Comparison of ENCODE assay signal across 13 cellular contexts in the genomic region with DNA sequence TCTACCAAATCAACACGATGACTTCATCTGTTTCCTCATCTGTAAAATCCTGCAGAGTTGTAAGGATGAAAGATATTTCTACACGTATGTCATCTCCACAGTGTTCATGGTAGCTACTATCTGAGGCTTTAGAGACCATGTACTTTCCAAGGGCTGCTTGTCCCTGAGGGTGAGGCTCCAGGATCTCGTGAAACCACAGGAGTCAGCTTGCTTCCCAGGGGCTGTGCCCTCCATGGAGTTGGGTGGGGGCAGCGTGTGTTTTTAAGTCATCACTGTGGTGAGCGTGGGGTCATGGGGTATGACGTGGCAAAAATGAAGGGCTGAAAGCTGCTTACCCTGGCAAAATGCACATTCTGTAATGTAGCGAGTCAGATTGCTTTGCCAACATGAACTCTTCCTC.
DNase-seq lines count a peak whose midpoint lies in the region; ATAC-seq and TF ChIP-seq lines count a peak whose summit lies in the region.
"Had no signal": no experiment of that assay in that cellular context is flagged by ENCODE, and none has a peak within 500 bp of the region (broad histone marks: within the 10 kb centered on the region; RNA-seq: fewer than 3 reads in every experiment).

No MANE protein-coding gene starts in this region.

- peak; percentile 83 for DNase-seq in AG10803 (ENCODE audit: low read depth)
- DNase-seq in LoVo (ENCODE audit: low spot score): peak; percentile 19
- DNase-seq in brain microvascular endothelial cell: peak; percentile 93
- DNase-seq in kidney epithelial cell (ENCODE audit: low read depth): peak; percentile 80
- DNase-seq in activated gamma-delta T cell treated with Interleukin-2 at 50 U/mL for 16 hours: no peak
- no peak for DNase-seq in NCI-H774 (lab: John Stamatoyannopoulos, UW)
- DNase-seq: activated T-cell treated with anti-CD3 and anti-CD28 coated beads, Interleukin-2, amount 50 U/mL, for 48 hours; CD8-positive, alpha-beta T cell; hypothalamus; NCI-H1417 treated with DMSO at 0.1 percent for 48 hours; T-helper 9 cell had no signal

- ATAC-seq in GM18858 (IDR thresholded peaks at IDR 0.05; ENCODE audit: unreplicated experiment) (no peak), GM19351 (IDR thresholded peaks at IDR 0.05; ENCODE audit: unreplicated experiment) (no peak)
- ATAC-seq: CD8-positive, alpha-beta T cell had no signal

- no peaks in the 10 kb centered on the region for H3K27me3 ChIP-seq in brain microvascular endothelial cell (replicated peaks)
- H3K27me3 ChIP-seq in kidney epithelial cell (ENCODE audit: control insufficient read depth, insufficient read depth, low read length): no peaks in the 10 kb centered on the region

- peak overlapping the region; percentile 96 for H3K27ac ChIP-seq in brain microvascular endothelial cell

- in situ Hi-C loops in brain microvascular endothelial cell (cut with HindIII; ENCODE audit: low pct_ligation_motif_present, low sequenced_read_pairs): no loop called here

- H3K4me3 ChIP-seq in AG10803 (ENCODE audit: low read length) (peak overlapping the region; percentile 4; the same call in 1 of the 2 replicates), brain microvascular endothelial cell (ENCODE audit: low read depth, low read length) (no peak overlapping the region), kidney epithelial cell (ENCODE audit: low read depth, low read length) (no peak overlapping the region)

- H3K36me3 ChIP-seq in brain microvascular endothelial cell (replicated peaks) (no peaks in the 10 kb centered on the region), kidney epithelial cell (ENCODE audit: control insufficient read depth, insufficient read depth, low read length) (no peaks in the 10 kb centered on the region)

- TF ChIP-seq CTCF in AG10803 (conservative IDR thresholded peaks at IDR 0.05; ENCODE audit: low read length): no peak
- no peak for TF ChIP-seq CTCF in brain microvascular endothelial cell (IDR thresholded peaks at IDR 0.05; ENCODE audit: low read depth, low read length, missing control alignments)
- TF ChIP-seq CTCF in kidney epithelial cell (IDR thresholded peaks at IDR 0.05; ENCODE audit: insufficient read depth, low read length, poor library complexity, severe bottlenecking): no peak

Comparison
In these comparisons a context has a peak if more than half of its experiments do, and no peak if none do; other contexts are left out.
1. DNase-seq: peak in AG10803 (single experiment), LoVo (single experiment), brain microvascular endothelial cell (single experiment) and kidney epithelial cell (single experiment); none in activated gamma-delta T cell treated with Interleukin-2 at 50 U/mL for 16 hours (single experiment) and NCI-H774 (single experiment).